ENCODE assay signal across 16 cellular contexts in the genomic region with DNA sequence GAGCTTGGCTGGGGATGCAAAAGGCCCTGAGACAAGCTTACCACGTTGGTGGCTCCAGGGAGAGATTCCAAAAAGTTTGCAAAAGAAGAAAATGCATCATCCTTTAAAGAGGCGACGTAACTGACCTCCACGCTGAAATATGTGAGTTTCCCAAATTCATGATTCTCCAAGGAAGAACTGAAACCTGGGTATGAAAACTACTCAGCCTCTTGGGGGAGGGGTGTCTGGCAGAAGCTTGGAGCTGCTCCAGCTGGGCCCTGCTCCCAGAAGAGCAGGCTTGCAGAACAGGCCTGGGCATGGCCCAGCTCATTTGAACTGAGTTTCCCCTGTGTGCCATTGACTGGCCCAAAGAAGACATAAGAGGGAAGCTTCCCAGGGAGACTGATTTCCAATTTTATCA. TPM values are rescaled to one million over a fixed set of nuclear protein-coding genes. Genes with fewer than 3 reads are reported as not detected.
DNase-seq lines count a peak whose midpoint lies in the region; ATAC-seq, FAIRE-seq and TF ChIP-seq lines count a peak whose summit lies in the region.
"Had no signal": no experiment of that assay in that cellular context is flagged by ENCODE, and none has a peak within 500 bp of the region (broad histone marks: within the 10 kb centered on the region; RNA-seq: fewer than 3 reads in every experiment).

No MANE protein-coding gene starts in this region.

- peak; percentile 78 for DNase-seq in AG08395 (ENCODE audit: low spot score)
- DNase-seq in NCI-H226 = peak; percentile 54
- DNase-seq in esophagus muscularis mucosa (ENCODE audit: extremely low spot score) = no peak
- no peak for DNase-seq in left lung
- no peak for DNase-seq in NCI-H128 (lab: John Stamatoyannopoulos, UW; ENCODE audit: unreplicated experiment)
- DNase-seq in small intestine = no peak
- no peak for DNase-seq in NCI-H1694 treated with DMSO at 0.1 percent for 48 hours (lab: John Stamatoyannopoulos, UW)
- no peak for DNase-seq in HuH-7 (ENCODE audit: low spot score)
- DNase-seq: ACHN, activated B cell treated with CpG ODN at 0.5 μM for 24 hours, caudate nucleus, mesendoderm, NCI-H774 had no signal

- peaks cover 24 to 40% (median 32%) of the 10 kb centered on the region in 4 donors for H3K4me1 ChIP-seq in esophagus muscularis mucosa
- H3K4me1 ChIP-seq in left lung = peaks cover 0 to 8% of the 10 kb centered on the region in 2 donors
- H3K4me1 ChIP-seq in small intestine (ENCODE audit: control insufficient read depth in 2 of 2, insufficient read depth in 1 of 2, low read depth in 1 of 2, low read length in 1 of 2) = no peaks in the 10 kb centered on the region

- peak; percentile 33 for ATAC-seq in left lung

- TF ChIP-seq CTCF in esophagus muscularis mucosa (IDR thresholded peaks at IDR 0.05) = no peak
- TF ChIP-seq CTCF in left lung (IDR thresholded peaks at IDR 0.05) = no peak

- H3K27ac ChIP-seq in esophagus muscularis mucosa (replicated peaks in 1 of 4) (peak overlapping the region in 3 of 4 donors; percentile 7 to 34 (median 22)), left lung (no peak overlapping the region), small intestine (ENCODE audit: low read depth in 1 of 2, low read length in 1 of 2) (no peak overlapping the region)

- TF ChIP-seq EP300 in esophagus muscularis mucosa (IDR thresholded peaks at IDR 0.05) = no peak

- no peak for FAIRE-seq in small intestine (lab: Jason Lieb, UNC)
- FAIRE-seq: GM18507 had no signal

- intact Hi-C loops in esophagus muscularis mucosa (cut with DNase I) (no loop called here), left lung (cut with DNase I) (no loop called here)

- no peaks in the 10 kb centered on the region for H3K9me3 ChIP-seq in esophagus muscularis mucosa
- H3K9me3 ChIP-seq in left lung = no peaks in the 10 kb centered on the region
- no peaks in the 10 kb centered on the region for H3K9me3 ChIP-seq in small intestine (ENCODE audit: control insufficient read depth, low read depth)

- TF ChIP-seq POLR2A in esophagus muscularis mucosa (IDR thresholded peaks at IDR 0.05; ENCODE audit: low read depth) = no peak

- H3K27me3 ChIP-seq in esophagus muscularis mucosa = peaks cover 0 to 9% (median 2%) of the 10 kb centered on the region in 4 donors
- peaks cover 6 to 45% of the 10 kb centered on the region in 2 donors for H3K27me3 ChIP-seq in left lung
- peaks cover 0 to 4% of the 10 kb centered on the region in 2 donors for H3K27me3 ChIP-seq in small intestine (ENCODE audit: control insufficient read depth in 2 of 2, insufficient read depth in 2 of 2, low read length in 2 of 2)

- no peaks in the 10 kb centered on the region for H3K36me3 ChIP-seq in esophagus muscularis mucosa
- H3K36me3 ChIP-seq in left lung = no peaks in the 10 kb centered on the region
- H3K36me3 ChIP-seq in small intestine (ENCODE audit: control insufficient read depth in 2 of 2, insufficient read depth in 2 of 2, low read length in 2 of 2) = no peaks in the 10 kb centered on the region

- H3K4me3 ChIP-seq in esophagus muscularis mucosa (no peak overlapping the region), left lung (no peak overlapping the region), small intestine (ENCODE audit: low read depth in 1 of 2, low read length in 2 of 2) (no peak overlapping the region)

- WGBS in esophagus muscularis mucosa = 52% methylated on average over 4 of the region's 4 CpGs
- 52 to 65% (median 60%) methylated on average over 4 of the region's 4 CpGs for WGBS in small intestine, 3 donors

RNA-seq across cellular contexts. Expression of a gene that starts 20.5 kb away (rescaled TPM):
- total RNA-seq in esophagus muscularis mucosa (not detected), left lung (not detected)
- not detected for polyA plus RNA-seq in small intestine
- total RNA-seq: activated B cell treated with CpG ODN at 0.5 μM for 24 hours, pulmonary artery endothelial cell, SK-MEL-5 had no signal

RNA-seq across cellular contexts. Expression of a gene that starts 39.0 kb away (rescaled TPM):
- total RNA-seq in esophagus muscularis mucosa (under 1 TPM in 3 of 4 donors, not detected in 1; 0.13 to 0.66 (median 0.34) TPM), left lung (1 to 10 TPM in 1 of 2 donors, under 1 TPM in 1; 0.42 to 6.2 TPM)
- polyA plus RNA-seq in small intestine = under 1 TPM in 1 of 3 donors, not detected in 2; 0.01 TPM
- total RNA-seq: activated B cell treated with CpG ODN at 0.5 μM for 24 hours, pulmonary artery endothelial cell, SK-MEL-5 had no signal

Comparison
In these comparisons a context has a peak if more than half of its experiments do, and no peak if none do; other contexts are left out.
1. DNase-seq: peak in AG08395 (single experiment) and NCI-H226 (single experiment); none in esophagus muscularis mucosa (single experiment), left lung (0 of 2), NCI-H128 (single experiment), small intestine (single experiment), NCI-H1694 treated with DMSO at 0.1 percent for 48 hours (single experiment) and HuH-7 (single experiment).
2. H3K27ac ChIP-seq: peak in esophagus muscularis mucosa (3 of 4); none in left lung (0 of 2) and small intestine (0 of 2).